In genomic region chr2:235170536-235171510, GRCh38 we compare ENCODE assay signal across 8 cellular contexts.
DNase-seq lines count a peak whose midpoint lies in the region; ATAC-seq and TF ChIP-seq lines count a peak whose summit lies in the region.

No MANE protein-coding gene starts in this region.

- H4K20me1 ChIP-seq in KMS-11 (ENCODE audit: insufficient read depth): no peaks in the 10 kb centered on the region

- H3K9ac ChIP-seq in KMS-11 (no peak overlapping the region), colonic mucosa (ENCODE audit: low read depth in 2 of 2, low read length in 2 of 2) (no peak overlapping the region)

- H3K36me3 ChIP-seq in KMS-11 (ENCODE audit: insufficient read depth): no peaks in the 10 kb centered on the region
- H3K36me3 ChIP-seq in tibial nerve: no peaks in the 10 kb centered on the region
- H3K36me3 ChIP-seq in colonic mucosa: no peaks in the 10 kb centered on the region
- H3K36me3 ChIP-seq in gastroesophageal sphincter: no peaks in the 10 kb centered on the region

- H3K27me3 ChIP-seq in KMS-11 (ENCODE audit: insufficient read depth, low read depth): no peaks in the 10 kb centered on the region
- no peaks in the 10 kb centered on the region for H3K27me3 ChIP-seq in tibial nerve
- H3K27me3 ChIP-seq in colonic mucosa: no peaks in the 10 kb centered on the region
- H3K27me3 ChIP-seq in gastroesophageal sphincter: no peaks in the 10 kb centered on the region

- no peak for ATAC-seq in gastroesophageal sphincter

- H3K27ac ChIP-seq in KMS-11: no peak overlapping the region
- no peak overlapping the region for H3K27ac ChIP-seq in tibial nerve
- H3K27ac ChIP-seq in colonic mucosa: no peak overlapping the region
- H3K27ac ChIP-seq in gastroesophageal sphincter: no peak overlapping the region

- DNase-seq in AG10803 (ENCODE audit: low read depth) (peak; percentile 90), T1000 (lab: John Stamatoyannopoulos, UW) (peak; percentile 65), iris pigment epithelial cell (ENCODE audit: low read depth) (peak; percentile 79), NK-92 (lab: John Stamatoyannopoulos, UW; ENCODE audit: unreplicated experiment) (no peak), tibial nerve (ENCODE audit: low spot score in 2 of 2) (no peak), colonic mucosa (no peak)

- H3K4me3 ChIP-seq in AG10803 (ENCODE audit: low read length): no peak overlapping the region
- H3K4me3 ChIP-seq in KMS-11 (IDR thresholded peaks at IDR 0.05; ENCODE audit: insufficient read depth, low read depth, low read length): no peak overlapping the region
- no peak overlapping the region for H3K4me3 ChIP-seq in tibial nerve
- H3K4me3 ChIP-seq in colonic mucosa: no peak overlapping the region
- no peak overlapping the region for H3K4me3 ChIP-seq in gastroesophageal sphincter

- intact Hi-C loops in colonic mucosa (cut with DNase I): no loop called here

- H3K4me1 ChIP-seq in KMS-11 (ENCODE audit: low read depth, poor library complexity, severe bottlenecking): peaks cover 10% of the 10 kb centered on the region
- H3K4me1 ChIP-seq in tibial nerve: peaks cover 0 to 11% (median 4%) of the 10 kb centered on the region in 4 donors
- H3K4me1 ChIP-seq in colonic mucosa: peaks cover 4% of the 10 kb centered on the region
- H3K4me1 ChIP-seq in gastroesophageal sphincter: peaks cover 0 to 11% (median 0%) of the 10 kb centered on the region in 3 donors

- H2AFZ ChIP-seq in KMS-11 (ENCODE audit: low read depth): no peak overlapping the region

- H3K9me3 ChIP-seq in tibial nerve: no peaks in the 10 kb centered on the region
- no peaks in the 10 kb centered on the region for H3K9me3 ChIP-seq in colonic mucosa
- no peaks in the 10 kb centered on the region for H3K9me3 ChIP-seq in gastroesophageal sphincter

- no peak for TF ChIP-seq POLR2A in tibial nerve (IDR thresholded peaks at IDR 0.05)
- no peak for TF ChIP-seq POLR2A in gastroesophageal sphincter (IDR thresholded peaks at IDR 0.05)

- H3K79me2 ChIP-seq in KMS-11 (ENCODE audit: insufficient read depth, low read depth): no peaks in the 10 kb centered on the region

- H3K4me2 ChIP-seq in KMS-11: peak overlapping the region; percentile 23; the same call in 1 of the 2 replicates

- TF ChIP-seq CTCF in AG10803 (conservative IDR thresholded peaks at IDR 0.05; ENCODE audit: low read length): peak; percentile 63
- no peak for TF ChIP-seq CTCF in KMS-11 (conservative IDR thresholded peaks at IDR 0.05; ENCODE audit: low read depth, low read length)
- no peak for TF ChIP-seq CTCF in tibial nerve (IDR thresholded peaks at IDR 0.05)
- no peak for TF ChIP-seq CTCF in colonic mucosa (IDR thresholded peaks at IDR 0.05)
- no peak for TF ChIP-seq CTCF in gastroesophageal sphincter (IDR thresholded peaks at IDR 0.05)

- TF ChIP-seq EP300 in tibial nerve (IDR thresholded peaks at IDR 0.05) (no peak), gastroesophageal sphincter (IDR thresholded peaks at IDR 0.05) (no peak)

- 27 to 42% methylated on average over 8 of the region's 8 CpGs for WGBS in tibial nerve, 2 donors
- 23 to 29% methylated on average over 4 to 6 of the region's 8 CpGs for WGBS in gastroesophageal sphincter (ENCODE audit: low coverage in 1 of 2), 2 donors

Comparison
In these comparisons a context has a peak if more than half of its experiments do, and no peak if none do; other contexts are left out.
1. DNase-seq: peak in AG10803 (single experiment), T1000 (single experiment) and iris pigment epithelial cell (single experiment); none in NK-92 (single experiment), tibial nerve (0 of 2) and colonic mucosa (single experiment).